15 cellular contexts compared by ENCODE assay signal in the genomic region with DNA sequence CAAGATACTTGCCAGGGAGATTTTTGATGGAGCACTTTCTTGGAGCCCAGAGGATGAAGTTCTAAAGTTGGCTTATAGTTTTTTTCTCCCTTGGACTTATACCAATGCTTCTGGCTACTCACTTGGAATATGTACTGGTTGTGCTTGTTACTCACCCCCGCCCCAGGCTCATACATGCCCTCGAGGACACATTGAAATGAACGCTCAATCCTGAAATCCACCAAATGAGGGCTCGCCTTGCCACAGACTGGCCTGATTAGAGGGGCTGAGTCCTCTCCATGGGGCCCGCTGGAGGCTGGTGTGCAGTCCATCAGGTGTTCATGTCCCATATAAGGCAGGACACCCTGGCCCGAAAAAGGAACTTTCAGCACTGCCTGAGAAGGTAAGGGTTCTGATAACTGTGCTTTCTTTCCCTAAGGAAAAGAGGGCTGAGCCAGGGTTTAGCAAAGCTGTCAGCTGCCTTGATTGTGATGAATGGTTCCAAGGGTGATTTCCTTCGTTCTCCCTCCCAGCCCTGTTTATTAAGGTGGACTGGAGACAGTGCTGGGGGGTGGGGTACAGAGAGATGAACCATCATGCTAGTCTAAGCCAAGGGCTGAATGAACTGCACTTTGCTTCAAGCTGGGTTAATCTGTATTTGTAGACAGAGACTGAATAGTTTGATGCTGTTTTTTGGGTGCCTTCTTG. TPM values are rescaled to one million over a fixed set of nuclear protein-coding genes. Genes with fewer than 3 reads are reported as not detected.
DNase-seq lines count a peak whose midpoint lies in the region; ATAC-seq and TF ChIP-seq lines count a peak whose summit lies in the region.
"Had no signal": no experiment of that assay in that cellular context is flagged by ENCODE, and none has a peak within 500 bp of the region (broad histone marks: within the 10 kb centered on the region; RNA-seq: fewer than 3 reads in every experiment).

No MANE protein-coding gene starts in this region.

- 50% methylated on average over 5 of the region's 7 CpGs for WGBS in suprapubic skin
- 87% methylated on average over 7 of the region's 7 CpGs for WGBS in mammary epithelial cell (ENCODE audit: low coverage, missing lambda C conversion rate)

- H3K4me1 ChIP-seq in suprapubic skin (peaks cover 22% of the 10 kb centered on the region), mammary epithelial cell (ENCODE audit: insufficient read depth, low read length) (peaks cover 19% of the 10 kb centered on the region)

- TF ChIP-seq EP300 in suprapubic skin (IDR thresholded peaks at IDR 0.05) = no peak

- dilution Hi-C loops in mammary epithelial cell (cut with HindIII; ENCODE audit: low sequenced_read_pairs) = no loop called here

- H3K4me3 ChIP-seq in WERI-Rb-1 (ENCODE audit: low read depth, low read length) (no peak overlapping the region), suprapubic skin (no peak overlapping the region), mammary epithelial cell (replicated peaks in 1 of 3; ENCODE audit: insufficient read depth in 1 of 3, low read depth in 2 of 3, low read length in 3 of 3) (no peak overlapping the region)
- H3K4me3 ChIP-seq: GM23338 had no signal

- TF ChIP-seq CTCF in WERI-Rb-1 (IDR thresholded peaks at IDR 0.05; ENCODE audit: low read depth, low read length) = no peak
- TF ChIP-seq CTCF in suprapubic skin (IDR thresholded peaks at IDR 0.05) = no peak
- no peak for TF ChIP-seq CTCF in mammary epithelial cell (conservative IDR thresholded peaks at IDR 0.05 in 1 of 2, IDR thresholded peaks at IDR 0.05 in 1 of 2; ENCODE audit: extremely low read depth in 1 of 2, insufficient read depth in 1 of 2, low read depth in 1 of 2, low read length in 2 of 2)

- in situ Hi-C loops in mammary epithelial cell (cut with MboI; ENCODE audit: low sequenced_read_pairs in 2 of 2) = no loop called here

- no peak for TF ChIP-seq POLR2A in suprapubic skin (IDR thresholded peaks at IDR 0.05)

- H3K79me2 ChIP-seq in mammary epithelial cell (ENCODE audit: insufficient read depth, low read length) = no peaks in the 10 kb centered on the region

- H3K4me2 ChIP-seq in mammary epithelial cell (ENCODE audit: insufficient read depth, low read depth, low read length) = no peak overlapping the region
- H3K4me2 ChIP-seq: GM23338 had no signal

- intact Hi-C loops in left ventricle myocardium superior (cut with micrococcal nuclease) (no loop called here), mammary epithelial cell (cut with micrococcal nuclease) (no loop called here)

- H3K27me3 ChIP-seq in WERI-Rb-1 (ENCODE audit: insufficient read depth, low read depth, severe bottlenecking) = no peaks in the 10 kb centered on the region
- no peaks in the 10 kb centered on the region for H3K27me3 ChIP-seq in suprapubic skin
- no peaks in the 10 kb centered on the region for H3K27me3 ChIP-seq in mammary epithelial cell (ENCODE audit: insufficient read depth, low read length)

- H3K36me3 ChIP-seq in WERI-Rb-1 = peaks cover 13% of the 10 kb centered on the region
- no peaks in the 10 kb centered on the region for H3K36me3 ChIP-seq in suprapubic skin
- no peaks in the 10 kb centered on the region for H3K36me3 ChIP-seq in mammary epithelial cell (ENCODE audit: insufficient read depth, low read length)

- H3K27ac ChIP-seq in WERI-Rb-1 = no peak overlapping the region
- peak overlapping the region; percentile 50 for H3K27ac ChIP-seq in suprapubic skin
- H3K27ac ChIP-seq in mammary epithelial cell (ENCODE audit: insufficient read depth, low read depth, low read length) = no peak overlapping the region

- H4K20me1 ChIP-seq in mammary epithelial cell (ENCODE audit: insufficient read depth, low read length) = no peaks in the 10 kb centered on the region

- peak; percentile 2 for ATAC-seq in left ventricle myocardium superior
- ATAC-seq in GM18519 (IDR thresholded peaks at IDR 0.05; ENCODE audit: low FRiP score, unreplicated experiment) = no peak
- no peak for ATAC-seq in GM21515 (IDR thresholded peaks at IDR 0.05; ENCODE audit: unreplicated experiment)
- ATAC-seq: GM23338, HepG2 had no signal

- H2AFZ ChIP-seq in mammary epithelial cell (ENCODE audit: low read depth, low read length) = no peak overlapping the region
- H2AFZ ChIP-seq: GM23338 had no signal

- peaks cover 5% of the 10 kb centered on the region for H3K9me3 ChIP-seq in WERI-Rb-1 (ENCODE audit: severe bottlenecking)
- no peaks in the 10 kb centered on the region for H3K9me3 ChIP-seq in suprapubic skin
- H3K9me3 ChIP-seq in mammary epithelial cell (replicated peaks; ENCODE audit: insufficient read depth, low read length) = no peaks in the 10 kb centered on the region

- DNase-seq in NCI-H82 (lab: John Stamatoyannopoulos, UW) (peak; percentile 7), NCI-H82 treated with DMSO at 0.1 percent for 48 hours (lab: John Stamatoyannopoulos, UW; ENCODE audit: unreplicated experiment) (no peak), WERI-Rb-1 (peak; percentile 39), left ventricle myocardium superior (peak; percentile 50), suprapubic skin (ENCODE audit: low spot score in 2 of 2) (no peak), mammary epithelial cell (no peak)
- DNase-seq: 8988T, GDM1, NCI-H2227 treated with DMSO at 0.1 percent for 48 hours, OCI-M1, SW 1271 had no signal

- CTCF ChIA-PET in mammary epithelial cell (lab: Charles Lee; ENCODE audit: low non-redundant PET) = no interaction called here

- H3K9ac ChIP-seq in mammary epithelial cell (ENCODE audit: insufficient read depth, low read length) = no peak overlapping the region

- BruUV-seq in mammary epithelial cell (replicated peaks; lab: Mats Ljungman, UMichigan) = no TSS peak

RNA-seq across cellular contexts. Expression of a gene that starts 10.6 kb away (rescaled TPM):
- total RNA-seq in left ventricle myocardium superior = 12.3 TPM
- total RNA-seq in suprapubic skin = 10 to 100 TPM in 2 of 4 donors, 1 to 10 TPM in 2; 6.7 to 11.8 (median 9.5) TPM
- total RNA-seq in mammary epithelial cell = 1 to 10 TPM; 2.5 to 6.3 TPM
- 3.3 TPM for polyA plus RNA-seq in mammary epithelial cell
- 10.2 TPM for polyA minus RNA-seq in mammary epithelial cell

Comparison
In these comparisons a context has a peak if more than half of its experiments do, and no peak if none do; other contexts are left out.
1. DNase-seq: peak in NCI-H82 (single experiment), WERI-Rb-1 (single experiment) and left ventricle myocardium superior (single experiment); none in NCI-H82 treated with DMSO at 0.1 percent for 48 hours (single experiment), suprapubic skin (0 of 2) and mammary epithelial cell (single experiment).